ENCODE assay signal across 1 cellular context in genomic region chr11:102026975-102027374, GRCh38.
TF ChIP-seq lines count a peak whose summit lies in the region.

No MANE protein-coding gene starts in this region.

TF ChIP-seq in IMR-90, 13 proteins besides CTCF, POLR2A, EP300 and RAD21 (continued from another document):
- no peak for TF ChIP-seq USF2 (IDR thresholded peaks at IDR 0.05; ENCODE audit: low read depth, low read length)
